19 cellular contexts compared by ENCODE assay signal in genomic region chr13:24172071-24172470, GRCh38. TPM values are rescaled to one million over a fixed set of nuclear protein-coding genes. Genes with fewer than 3 reads are reported as not detected.
A peak's percentile ranks its signal among the peaks of the same experiment; 100 is the strongest.
DNase-seq lines count a peak whose midpoint lies in the region; ATAC-seq and TF ChIP-seq lines count a peak whose summit lies in the region.
"Had no signal": no experiment of that assay in that cellular context is flagged by ENCODE, and none has a peak within 500 bp of the region (broad histone marks: within the 10 kb centered on the region; RNA-seq: fewer than 3 reads in every experiment).

No MANE protein-coding gene starts in this region.

- no peak overlapping the region for H3K4me2 ChIP-seq in hepatocyte
- H3K4me2 ChIP-seq: A549; BLaER1 treated with 17β-estradiol and CSF1 and Interleukin-3, amounts not matched to agents 10 nM and 100 nM; GM23338 had no signal

- CTCF ChIA-PET in HEK293 (lab: Yijun Ruan, JAX) = no interaction called here

- no peak overlapping the region for H2AFZ ChIP-seq in hepatocyte
- H2AFZ ChIP-seq: GM23338 had no signal

- H3K36me3 Mint-ChIP-seq in endodermal cell (ENCODE audit: low read depth) = peaks cover 1% of the 10 kb centered on the region

- H3K4me1 ChIP-seq in HEK293 (ENCODE audit: control insufficient read depth, insufficient read depth, low read length) = peaks cover 8% of the 10 kb centered on the region
- H3K4me1 ChIP-seq in endodermal cell (ENCODE audit: control insufficient read depth, insufficient read depth, low read length) = no peaks in the 10 kb centered on the region
- H3K4me1 ChIP-seq in hepatocyte (ENCODE audit: insufficient read depth) = no peaks in the 10 kb centered on the region
- H3K4me1 ChIP-seq: BLaER1 treated with 17β-estradiol and CSF1 and Interleukin-3, amounts not matched to agents 10 nM and 100 nM had no signal

- no peak for ATAC-seq in left lobe of liver
- ATAC-seq: A549; CD8-positive, alpha-beta T cell; GM23338; HCT116 had no signal

- no peak overlapping the region for H3K4me3 Mint-ChIP-seq in endodermal cell
- H3K4me3 Mint-ChIP-seq: B cell; CD8-positive, alpha-beta T cell; GM23338 had no signal

- no peaks in the 10 kb centered on the region for H3K9me2 ChIP-seq in hepatocyte (replicated peaks; ENCODE audit: insufficient read depth)

- H3K27ac ChIP-seq in HEK293 (ENCODE audit: extremely low read depth, low read depth, low read length) (no peak overlapping the region), endodermal cell (ENCODE audit: low read depth, low read length) (no peak overlapping the region), hepatocyte (no peak overlapping the region)
- H3K27ac ChIP-seq: 22Rv1; A549; BLaER1 treated with 17β-estradiol and CSF1 and Interleukin-3, amounts not matched to agents 10 nM and 100 nM had no signal

- no peaks in the 10 kb centered on the region for H3K27me3 Mint-ChIP-seq in endodermal cell (ENCODE audit: insufficient read depth)
- H3K27me3 Mint-ChIP-seq: B cell had no signal

- no peaks in the 10 kb centered on the region for H4K20me1 ChIP-seq in hepatocyte (ENCODE audit: insufficient read depth, poor library complexity, severe bottlenecking)

- TF ChIP-seq CTCF in AG10803 (conservative IDR thresholded peaks at IDR 0.05; ENCODE audit: low read length) (no peak), HEK293 (tag by site-specific recombination; IDR thresholded peaks at IDR 0.05) (no peak), endodermal cell (conservative IDR thresholded peaks at IDR 0.05) (no peak), hepatocyte (IDR thresholded peaks at IDR 0.05; ENCODE audit: poor library complexity) (no peak)

- H3K4me1 Mint-ChIP-seq in endodermal cell = peaks cover 8% of the 10 kb centered on the region
- H3K4me1 Mint-ChIP-seq: B cell had no signal

- H3K27me3 ChIP-seq in endodermal cell (ENCODE audit: control insufficient read depth, insufficient read depth, low read length, poor library complexity, severe bottlenecking) (no peaks in the 10 kb centered on the region), hepatocyte (no peaks in the 10 kb centered on the region)
- H3K27me3 ChIP-seq: BLaER1 treated with 17β-estradiol and CSF1 and Interleukin-3, amounts not matched to agents 10 nM and 100 nM had no signal

- H3K9me3 Mint-ChIP-seq in endodermal cell = no peaks in the 10 kb centered on the region
- H3K9me3 Mint-ChIP-seq: CD8-positive, alpha-beta T cell; GM23338 had no signal

- no peaks in the 10 kb centered on the region for H3K9me3 ChIP-seq in HEK293 (ENCODE audit: control insufficient read depth, insufficient read depth, low read depth, low read length)
- H3K9me3 ChIP-seq in endodermal cell (ENCODE audit: control insufficient read depth, low read length) = no peaks in the 10 kb centered on the region
- no peaks in the 10 kb centered on the region for H3K9me3 ChIP-seq in hepatocyte (ENCODE audit: low read depth)
- H3K9me3 ChIP-seq: A549; BLaER1 treated with 17β-estradiol and CSF1 and Interleukin-3, amounts not matched to agents 10 nM and 100 nM had no signal

- peaks cover 0 to 2% of the 10 kb centered on the region in 2 experiments; a peak in 1 of 3 replicates for H3K36me3 ChIP-seq in HEK293 (ENCODE audit: control insufficient read depth in 2 of 2, insufficient read depth in 1 of 2, low read length in 2 of 2)
- no peaks in the 10 kb centered on the region for H3K36me3 ChIP-seq in endodermal cell (ENCODE audit: control insufficient read depth, insufficient read depth, low read length)
- no peaks in the 10 kb centered on the region for H3K36me3 ChIP-seq in hepatocyte (replicated peaks; ENCODE audit: insufficient read depth, low read depth)

- no peak overlapping the region for H3K9ac ChIP-seq in endodermal cell (ENCODE audit: extremely low read depth, low read length, poor library complexity, severe bottlenecking)
- H3K9ac ChIP-seq: BLaER1 treated with 17β-estradiol and CSF1 and Interleukin-3, amounts not matched to agents 10 nM and 100 nM had no signal

- H3K4me3 ChIP-seq in AG10803 (ENCODE audit: low read length) (no peak overlapping the region), HEK293 (ENCODE audit: low read depth, low read length) (no peak overlapping the region), endodermal cell (ENCODE audit: low read length) (no peak overlapping the region), hepatocyte (no peak overlapping the region)
- H3K4me3 ChIP-seq: A549; BLaER1 treated with 17β-estradiol and CSF1 and Interleukin-3, amounts not matched to agents 10 nM and 100 nM; GM23338 had no signal

- DNase-seq in AG10803 (ENCODE audit: low read depth) (peak; percentile 71), endodermal cell (peak; percentile 5), fibroblast of peridontal ligament (ENCODE audit: extremely low read depth) (peak; percentile 25), hepatocyte (ENCODE audit: low spot score) (no peak), left lobe of liver (ENCODE audit: low spot score) (no peak), GOT3 (lab: John Stamatoyannopoulos, UW) (no peak)
- DNase-seq: Calu3; CD8-positive, alpha-beta T cell; DMS53; DND-41; EL; H7 had no signal

- WGBS in endodermal cell (ENCODE audit: insufficient coverage in 1 of 2, insufficient read length in 1 of 2), 2 experiments = 97 to 100% methylated on average over 4 of the region's 4 CpGs
- WGBS in hepatocyte (ENCODE audit: low lambda C conversion rate, missing lambda C conversion rate) = 99% methylated on average over 4 of the region's 4 CpGs

- no peak overlapping the region for H3K27ac Mint-ChIP-seq in endodermal cell
- H3K27ac Mint-ChIP-seq: B cell; CD8-positive, alpha-beta T cell; GM23338 had no signal

- POLR2A ChIA-PET in HEK293 (lab: Yijun Ruan, JAX) = no interaction called here

- peaks cover 32% of the 10 kb centered on the region for H3K79me2 ChIP-seq in hepatocyte

TF ChIP-seq in HEK293, 187 proteins besides CTCF, POLR2A, EP300 and RAD21:
- TF ChIP-seq PRDM6 (tag by site-specific recombination; IDR thresholded peaks at IDR 0.05) = 0 out of 2 replicates have a peak, but pooled peaks have one; percentile 20
- TF ChIP-seq ZNF302 (tag by site-specific recombination; IDR thresholded peaks at IDR 0.05; ENCODE audit: low read depth) = no peak

RNA-seq across cellular contexts. Expression of gene SPATA13, which starts 11.6 kb away (rescaled TPM):
- total RNA-seq in endodermal cell (10 to 100 TPM; 19.4 to 24.8 TPM), hepatocyte (9.6 and 19.4 TPM in 2 replicates), left lobe of liver (24.7 TPM)
- 21.3 TPM for polyA plus RNA-seq in endodermal cell (2013, experiment 1 of 2)
- polyA plus RNA-seq in endodermal cell (2013, experiment 2 of 2) = 20.5 TPM
- polyA plus RNA-seq in hepatocyte = 12.4 and 12.9 TPM in 2 replicates

Comparison
In these comparisons a context has a peak if more than half of its experiments do, and no peak if none do; other contexts are left out.
1. DNase-seq: peak in AG10803 (single experiment), endodermal cell (single experiment) and fibroblast of peridontal ligament (single experiment); none in hepatocyte (single experiment), left lobe of liver (single experiment) and GOT3 (single experiment).